1 cellular context compared by ENCODE assay signal in genomic region chr9:33024966-33025571, GRCh38.
TF ChIP-seq lines count a peak whose summit lies in the region.

TSS of gene DNAJA1 (plus strand) at chr9:33025273. CDS start at chr9:33026485, 1,212 bp downstream.

TF ChIP-seq in H1, 55 proteins besides CTCF, POLR2A, EP300 and RAD21 (continued from another document):
- no peak for TF ChIP-seq CHD7 (IDR thresholded peaks at IDR 0.05; ENCODE audit: insufficient replicate concordance, low read length)
- no peak for TF ChIP-seq ASH2L (IDR thresholded peaks at IDR 0.05; ENCODE audit: low read length)
- peak; percentile 93 for TF ChIP-seq EGR1 (IDR thresholded peaks at IDR 0.05; ENCODE audit: borderline replicate concordance, low read depth, low read length)
- no peak for TF ChIP-seq CHD2 (IDR thresholded peaks at IDR 0.05; ENCODE audit: low read length)
- peak; percentile 14; the same call in 1 of the 2 replicates for TF ChIP-seq MAX (IDR thresholded peaks at IDR 0.05)
- TF ChIP-seq ATF2 (IDR thresholded peaks at IDR 0.05; ENCODE audit: low read length), result no peak
- 0 out of 2 replicates have a peak, but pooled peaks have one; percentile 26 for TF ChIP-seq CHD1 (IDR thresholded peaks at IDR 0.05; ENCODE audit: low read depth, low read length)
- TF ChIP-seq CTBP2 (IDR thresholded peaks at IDR 0.05; ENCODE audit: borderline replicate concordance, insufficient read depth, insufficient read length, low read length), result no peak
- TF ChIP-seq SP2 (IDR thresholded peaks at IDR 0.05; ENCODE audit: low read length), result peak; percentile 18; the same call in 1 of the 2 replicates
- TF ChIP-seq JUN (IDR thresholded peaks at IDR 0.05; ENCODE audit: low read depth, low read length), result no peak
- TF ChIP-seq RFX5 (IDR thresholded peaks at IDR 0.05; ENCODE audit: borderline replicate concordance, low read depth, low read length), result no peak
- no peak for TF ChIP-seq BACH1 (IDR thresholded peaks at IDR 0.05; ENCODE audit: low read length)
- no peak for TF ChIP-seq NANOG (IDR thresholded peaks at IDR 0.05; ENCODE audit: insufficient read depth, low read depth, low read length, poor library complexity, severe bottlenecking)
- TF ChIP-seq SUZ12 (IDR thresholded peaks at IDR 0.05; ENCODE audit: low read length), result no peak
- TF ChIP-seq E2F6 (IDR thresholded peaks at IDR 0.05), result no peak
- TF ChIP-seq FOSL1 (IDR thresholded peaks at IDR 0.05; ENCODE audit: insufficient read depth, low read depth, low read length), result no peak
- TF ChIP-seq KDM1A (IDR thresholded peaks at IDR 0.05; ENCODE audit: borderline replicate concordance, low read length), result no peak
- TF ChIP-seq SRF (IDR thresholded peaks at IDR 0.05; ENCODE audit: low read depth, low read length), result no peak
- no peak for TF ChIP-seq BRCA1 (IDR thresholded peaks at IDR 0.05; ENCODE audit: low read depth, low read length)
- TF ChIP-seq USF2 (IDR thresholded peaks at IDR 0.05; ENCODE audit: low read length), result no peak
- TF ChIP-seq PHF8 (conservative IDR thresholded peaks at IDR 0.05; ENCODE audit: low read depth, low read length), result peak; percentile 95
- TF ChIP-seq HDAC6 (IDR thresholded peaks at IDR 0.05; ENCODE audit: low read depth, low read length), result no peak
- no peak for TF ChIP-seq SIRT6 (IDR thresholded peaks at IDR 0.05; ENCODE audit: low read length)
- TF ChIP-seq HDAC2 (IDR thresholded peaks at IDR 0.05; ENCODE audit: borderline replicate concordance in 1 of 2, low read depth in 2 of 2, low read length in 2 of 2), result peak in 1 of 2 experiments; percentile 71; a peak in 1 of 4 replicates
- no peak for TF ChIP-seq ATF3 (IDR thresholded peaks at IDR 0.05; ENCODE audit: insufficient read depth, low read depth, low read length)
- TF ChIP-seq TAF7 (optimal IDR thresholded peaks at IDR 0.05; ENCODE audit: borderline replicate concordance, low read depth, low read length), result peak; percentile 91
- TF ChIP-seq KDM5A (IDR thresholded peaks at IDR 0.05; ENCODE audit: low read length), result no peak
- no peak for TF ChIP-seq RNF2 (IDR thresholded peaks at IDR 0.05; ENCODE audit: borderline replicate concordance, low read depth, low read length, missing control alignments, poor library complexity, severe bottlenecking)
- TF ChIP-seq TEAD4 (IDR thresholded peaks at IDR 0.05; ENCODE audit: low read depth, low read length), result no peak
- peak; percentile 79 for TF ChIP-seq KDM4A (IDR thresholded peaks at IDR 0.05; ENCODE audit: low read depth, low read length, severe bottlenecking)
- no peak for TF ChIP-seq ZNF274 (IDR thresholded peaks at IDR 0.05; ENCODE audit: borderline replicate concordance, extremely low read depth, low read length)
- peak in 1 of 2 experiments; percentile 76; a peak in 2 of 4 replicates for TF ChIP-seq SIN3A (conservative IDR thresholded peaks at IDR 0.05 in 1 of 2, IDR thresholded peaks at IDR 0.05 in 1 of 2; ENCODE audit: low read depth in 1 of 2, low read length in 2 of 2)
- peak; percentile 97 for TF ChIP-seq TBP (IDR thresholded peaks at IDR 0.05; ENCODE audit: low read depth, low read length)
- 0 out of 2 replicates have a peak, but pooled peaks have one; percentile 70 for TF ChIP-seq RBBP5 (IDR thresholded peaks at IDR 0.05; ENCODE audit: borderline replicate concordance, low read depth, low read length)
- TF ChIP-seq CEBPB (IDR thresholded peaks at IDR 0.05; ENCODE audit: low read depth, low read length), result no peak
- TF ChIP-seq MAFK (IDR thresholded peaks at IDR 0.05; ENCODE audit: low read depth, low read length), result no peak
- peak; percentile 100 for TF ChIP-seq POLR2AphosphoS5 (IDR thresholded peaks at IDR 0.05; ENCODE audit: low read depth, low read length)
- TF ChIP-seq GABPA (IDR thresholded peaks at IDR 0.05; ENCODE audit: borderline replicate concordance, insufficient read depth, low read length), result peak; percentile 86; the same call in 1 of the 2 replicates
- no peak for TF ChIP-seq SP1 (IDR thresholded peaks at IDR 0.05; ENCODE audit: low read depth, low read length)
- TF ChIP-seq CBX8 (IDR thresholded peaks at IDR 0.05; ENCODE audit: borderline replicate concordance, low read depth, low read length), result no peak
- no peak for TF ChIP-seq JUND (IDR thresholded peaks at IDR 0.05; ENCODE audit: low read length)
- no peak for TF ChIP-seq CBX5 (IDR thresholded peaks at IDR 0.05; ENCODE audit: low read depth, low read length)
- TF ChIP-seq SP4 (IDR thresholded peaks at IDR 0.05; ENCODE audit: low read length), result no peak
- TF ChIP-seq SAP30 (IDR thresholded peaks at IDR 0.05; ENCODE audit: insufficient read depth, insufficient replicate concordance, low read length), result no peak
